10 cellular contexts compared by ENCODE assay signal in genomic region chr5:16574789-16575785, GRCh38. TPM values are rescaled to one million over a fixed set of nuclear protein-coding genes. Genes with fewer than 3 reads are reported as not detected.
DNase-seq lines count a peak whose midpoint lies in the region; TF ChIP-seq lines count a peak whose summit lies in the region.
"Had no signal": no experiment of that assay in that cellular context is flagged by ENCODE, and none has a peak within 500 bp of the region (broad histone marks: within the 10 kb centered on the region; RNA-seq: fewer than 3 reads in every experiment).

No MANE protein-coding gene starts in this region.

- no peak overlapping the region for H2BK15ac ChIP-seq in mesendoderm (replicated peaks; ENCODE audit: low read depth)

- intact Hi-C loops in dorsolateral prefrontal cortex (cut with DNase I) = loop anchor here in 1 of 2 donors (10.0 kb wide), 1 partner anchor 90 kb away; no protein-coding TSS in a partner anchor
- intact Hi-C loops in spleen (cut with DNase I; ENCODE audit: low total_unique reads) = no loop called here

- H3K4me1 ChIP-seq in mesendoderm (ENCODE audit: control insufficient read depth, low read depth, low read length) (no peaks in the 10 kb centered on the region), spleen (no peaks in the 10 kb centered on the region)

- peak overlapping the region in 58 of 59 donors; percentile 2 to 99 (median 71) for H3K27ac ChIP-seq in dorsolateral prefrontal cortex
- H3K27ac ChIP-seq in mesendoderm (ENCODE audit: low read depth, low read length) = no peak overlapping the region
- H3K27ac ChIP-seq in spleen = no peak overlapping the region

- peak overlapping the region; percentile 7 for H3K4ac ChIP-seq in mesendoderm (ENCODE audit: low read depth, low read length)

- no peak overlapping the region for H3K4me3 ChIP-seq in AG10803 (ENCODE audit: low read length)
- H3K4me3 ChIP-seq in dorsolateral prefrontal cortex = no peak overlapping the region
- H3K4me3 ChIP-seq in mesendoderm (ENCODE audit: low read length) = no peak overlapping the region
- H3K4me3 ChIP-seq in spleen = no peak overlapping the region

- H4K5ac ChIP-seq in mesendoderm (ENCODE audit: low read length) = no peak overlapping the region

- no CpG with 5 or more reads among the region's 12 CpGs for WGBS in mesendoderm (ENCODE audit: extremely low coverage, insufficient coverage, low lambda C conversion rate)
- WGBS in spleen, 5 donors = 84 to 96% (median 91%) methylated on average over 12 of the region's 12 CpGs

- no peak overlapping the region for H2AK5ac ChIP-seq in mesendoderm (ENCODE audit: low read length)

- no peak overlapping the region for H3K4me2 ChIP-seq in mesendoderm (ENCODE audit: low read length)

- no peak overlapping the region for H2BK5ac ChIP-seq in mesendoderm (ENCODE audit: low read length)

- TF ChIP-seq POLR2A in spleen (IDR thresholded peaks at IDR 0.05) = no peak

- no peak overlapping the region for H3K56ac ChIP-seq in mesendoderm (ENCODE audit: low read length)

- H3K27me3 ChIP-seq in dorsolateral prefrontal cortex (no peaks in the 10 kb centered on the region), mesendoderm (ENCODE audit: insufficient read depth, low read length, poor library complexity) (no peaks in the 10 kb centered on the region), spleen (replicated peaks in 1 of 7) (no peaks in the 10 kb centered on the region)

- H3K9me3 ChIP-seq in spleen = no peaks in the 10 kb centered on the region

- no peak overlapping the region for H2BK120ac ChIP-seq in mesendoderm (ENCODE audit: low read depth, low read length)

- no peak overlapping the region for H3K18ac ChIP-seq in mesendoderm (ENCODE audit: low read length)

- no peaks in the 10 kb centered on the region for H3K79me2 ChIP-seq in mesendoderm (ENCODE audit: control insufficient read depth, insufficient read depth, low read length)

- H3K79me1 ChIP-seq in mesendoderm (ENCODE audit: low read length) = no peaks in the 10 kb centered on the region

- no peak overlapping the region for H4K8ac ChIP-seq in mesendoderm (ENCODE audit: low read depth, low read length)

- no peak overlapping the region for H3K23ac ChIP-seq in mesendoderm (ENCODE audit: low read length)

- H3K36me3 ChIP-seq in mesendoderm (ENCODE audit: control insufficient read depth, insufficient read depth, low read length) (no peaks in the 10 kb centered on the region), spleen (no peaks in the 10 kb centered on the region)

- TF ChIP-seq CTCF in AG10803 (conservative IDR thresholded peaks at IDR 0.05; ENCODE audit: low read length) (no peak), dorsolateral prefrontal cortex (IDR thresholded peaks at IDR 0.05 in 54 of 56, conservative IDR thresholded peaks at IDR 0.05 in 2 of 56; ENCODE audit: low read depth in 1 of 56, partially characterized antibody in 56 of 56) (no peak), spleen (IDR thresholded peaks at IDR 0.05 in 8 of 11, conservative IDR thresholded peaks at IDR 0.05 in 3 of 11) (no peak)

- no peak overlapping the region for H3K9ac ChIP-seq in mesendoderm (ENCODE audit: low read length)

- DNase-seq in AG10803 (ENCODE audit: low read depth) (peak; percentile 81), NCI-H446 (lab: John Stamatoyannopoulos, UW) (peak; percentile 68 to 83), dorsolateral prefrontal cortex (peak in 7 of 10 donors; percentile 67 to 84 (median 72)), mesendoderm (peak; percentile 38), spleen (no peak), HUDEP-2 (lab: John Stamatoyannopoulos, UW; ENCODE audit: unreplicated experiment in 76 of 76) (no peak), DMS53 treated with DMSO at 0.1 percent for 48 hours (lab: John Stamatoyannopoulos, UW; ENCODE audit: unreplicated experiment) (no peak)
- no peak for DNase-seq in activated CD8-positive, alpha-beta memory T cell treated with anti-CD3 and anti-CD28 coated beads, Interleukin-2, amount 50 U/mL, for 4 hours
- DNase-seq: GF-D8, NCI-H2107 had no signal

RNA-seq across cellular contexts. Expression of gene RETREG1, which starts 41.7 kb away (rescaled TPM):
- total RNA-seq in dorsolateral prefrontal cortex (100 to 1,000 TPM in 14 of 120 experiments, 10 to 100 TPM in 106; 26.4 to 149 (median 81.6) TPM), spleen (1 to 10 TPM; 3.1 to 9.0 (median 5.8) TPM)
- polyA plus RNA-seq in mesendoderm (2013, experiment 1 of 2) = 2.1 TPM
- 2.3 TPM for polyA plus RNA-seq in mesendoderm (2013, experiment 2 of 2)
- 1 to 10 TPM; 2.5 to 2.8 (median 2.6) TPM for polyA plus RNA-seq in spleen

Comparison
In these comparisons a context has a peak if more than half of its experiments do, and no peak if none do; other contexts are left out.
1. DNase-seq: peak in AG10803 (single experiment), NCI-H446 (2 of 2), dorsolateral prefrontal cortex (7 of 10) and mesendoderm (single experiment); none in spleen (single experiment), HUDEP-2 (0 of 76), activated CD8-positive, alpha-beta memory T cell treated with anti-CD3 and anti-CD28 coated beads, Interleukin-2, amount 50 U/mL, for 4 hours (single experiment) and DMS53 treated with DMSO at 0.1 percent for 48 hours (single experiment).
2. H3K27ac ChIP-seq: peak in dorsolateral prefrontal cortex (58 of 59); none in mesendoderm (single experiment) and spleen (0 of 8).